In the genomic region with DNA sequence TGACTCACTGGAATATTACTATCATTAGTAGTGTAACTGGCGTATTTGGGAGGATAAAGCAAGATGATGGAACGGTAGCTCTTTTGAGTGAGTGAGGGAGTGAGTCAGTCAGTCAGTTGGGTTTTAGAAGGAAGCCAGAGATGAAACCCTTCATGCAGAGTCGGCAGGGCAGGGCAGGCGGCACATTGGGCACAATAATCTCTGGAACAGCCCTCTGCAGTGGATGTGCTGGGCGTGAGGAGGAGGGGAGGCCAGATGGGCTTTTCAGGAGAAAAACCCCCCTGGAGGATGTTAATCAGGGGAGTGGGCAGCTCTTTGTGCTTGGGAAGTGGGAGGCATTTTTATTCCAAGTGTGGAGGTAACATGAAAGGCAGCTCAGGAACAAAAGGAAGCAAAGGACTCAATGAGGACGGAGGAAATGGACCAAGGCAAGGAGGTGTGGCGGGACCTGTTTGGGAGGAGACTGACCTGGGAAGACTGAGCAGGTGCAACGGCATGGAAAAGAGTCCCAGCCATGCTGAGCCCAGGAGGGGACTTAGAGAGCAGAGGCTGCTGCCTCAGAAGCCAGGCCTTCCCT, we compare ENCODE assay signal across 22 cellular contexts.
DNase-seq lines count a peak whose midpoint lies in the region; ATAC-seq and TF ChIP-seq lines count a peak whose summit lies in the region.
"Had no signal": no experiment of that assay in that cellular context is flagged by ENCODE, and none has a peak within 500 bp of the region (broad histone marks: within the 10 kb centered on the region; RNA-seq: fewer than 3 reads in every experiment).

No MANE protein-coding gene starts in this region.

- peaks cover 71% of the 10 kb centered on the region for H3K4me1 Mint-ChIP-seq in stimulated activated memory B cell treated with anti-CD40 and anti-IgM and Interleukin-4, amounts not matched to agents 10 μg/mL and 1 μg/mL and 100 μg/mL, for 72 hours
- peaks cover 16% of the 10 kb centered on the region for H3K4me1 Mint-ChIP-seq in activated CD4-positive, alpha-beta memory T cell treated with anti-CD3 and anti-CD28 coated beads for 36 hours (ENCODE audit: low read depth)

- no peak for TF ChIP-seq POLR2A in stomach (IDR thresholded peaks at IDR 0.05)

- peak overlapping the region; percentile 79 for H3K27ac Mint-ChIP-seq in stimulated activated memory B cell treated with anti-CD40 and anti-IgM and Interleukin-4, amounts not matched to agents 10 μg/mL and 1 μg/mL and 100 μg/mL, for 72 hours
- H3K27ac Mint-ChIP-seq in activated CD4-positive, alpha-beta memory T cell treated with anti-CD3 and anti-CD28 coated beads for 36 hours: no peak overlapping the region

- peaks cover 2% of the 10 kb centered on the region for H3K27me3 ChIP-seq in NT2/D1 (ENCODE audit: insufficient read depth, insufficient read length)
- H3K27me3 ChIP-seq in stomach: no peaks in the 10 kb centered on the region

- no peaks in the 10 kb centered on the region for H3K27me3 Mint-ChIP-seq in stimulated activated memory B cell treated with anti-CD40 and anti-IgM and Interleukin-4, amounts not matched to agents 10 μg/mL and 1 μg/mL and 100 μg/mL, for 72 hours
- peaks cover 7% of the 10 kb centered on the region for H3K27me3 Mint-ChIP-seq in activated CD4-positive, alpha-beta memory T cell treated with anti-CD3 and anti-CD28 coated beads for 36 hours

- no peak overlapping the region for H3K4me3 Mint-ChIP-seq in stimulated activated memory B cell treated with anti-CD40 and anti-IgM and Interleukin-4, amounts not matched to agents 10 μg/mL and 1 μg/mL and 100 μg/mL, for 72 hours
- no peak overlapping the region for H3K4me3 Mint-ChIP-seq in activated CD4-positive, alpha-beta memory T cell treated with anti-CD3 and anti-CD28 coated beads for 36 hours
- H3K4me3 Mint-ChIP-seq: natural killer cell had no signal

- intact Hi-C loops in activated CD4-positive, alpha-beta memory T cell treated with anti-CD3 and anti-CD28 coated beads for 36 hours (cut with micrococcal nuclease): no loop called here
- intact Hi-C loops in stomach (cut with DNase I; ENCODE audit: low total_unique reads): no loop called here

- H3K9ac ChIP-seq in NT2/D1 (ENCODE audit: insufficient read length, low read depth): no peak overlapping the region

- CTCF ChIA-PET in activated CD4-positive, alpha-beta memory T cell treated with anti-CD3 and anti-CD28 coated beads for 36 hours (lab: Charles Lee): no interaction called here

- H3K36me3 Mint-ChIP-seq in stimulated activated memory B cell treated with anti-CD40 and anti-IgM and Interleukin-4, amounts not matched to agents 10 μg/mL and 1 μg/mL and 100 μg/mL, for 72 hours: peaks cover 26% of the 10 kb centered on the region
- peaks cover 2% of the 10 kb centered on the region for H3K36me3 Mint-ChIP-seq in activated CD4-positive, alpha-beta memory T cell treated with anti-CD3 and anti-CD28 coated beads for 36 hours
- H3K36me3 Mint-ChIP-seq: natural killer cell had no signal

- no peak for TF ChIP-seq CTCF in stomach (IDR thresholded peaks at IDR 0.05)

- POLR2A ChIA-PET in activated CD4-positive, alpha-beta memory T cell treated with anti-CD3 and anti-CD28 coated beads for 36 hours (lab: Charles Lee): no interaction called here

- H3K4me3 ChIP-seq in NT2/D1 (ENCODE audit: insufficient read length, low read depth): no peak overlapping the region
- H3K4me3 ChIP-seq in stomach: no peak overlapping the region
- H3K4me3 ChIP-seq: A549, lower lobe of right lung, psoas muscle, SK-N-MC had no signal

- H3K9me3 ChIP-seq in NT2/D1 (ENCODE audit: insufficient read depth, low read length): peaks cover 23% of the 10 kb centered on the region; the same call in 1 of the 2 replicates
- no peaks in the 10 kb centered on the region for H3K9me3 ChIP-seq in stomach
- H3K9me3 ChIP-seq: A549, lower lobe of right lung, psoas muscle had no signal

- H3K36me3 ChIP-seq in NT2/D1 (ENCODE audit: insufficient read depth, insufficient read length, low read length) (no peaks in the 10 kb centered on the region), stomach (no peaks in the 10 kb centered on the region)
- H3K36me3 ChIP-seq: lower lobe of right lung had no signal

- WGBS in stomach, 5 donors: 81 to 89% (median 89%) methylated on average over 8 of the region's 8 CpGs

- DNase-seq in NCI-H82 (lab: John Stamatoyannopoulos, UW) (peak; percentile 15), NCI-H82 treated with DMSO at 0.1 percent for 48 hours (lab: John Stamatoyannopoulos, UW; ENCODE audit: unreplicated experiment) (no peak), NT2/D1 (ENCODE audit: low read depth, low spot score) (peak; percentile 85), iPS DF 4.7 (ENCODE audit: extremely low read depth, low spot score) (peak; percentile 98), stomach (no peak)
- no peak for DNase-seq in activated CD4-positive, alpha-beta T cell treated with anti-CD3 and anti-CD28 coated beads, Interleukin-2, amount 50 U/mL, for 4 hours
- DNase-seq in activated CD4-positive, alpha-beta memory T cell treated with anti-CD3 and anti-CD28 coated beads for 36 hours: no peak
- DNase-seq: C1 segment of cervical spinal cord; DMS153; effector CD4-positive, alpha-beta T cell; KBM-7; lower lobe of right lung; natural killer cell; NCI-H1092; NCI-H2227 treated with DMSO at 0.1 percent for 48 hours; OCI-M1; psoas muscle; stimulated activated CD4-positive, alpha-beta T cell treated with anti-CD3 and anti-CD28 coated beads, Interleukin-12 subunit alpha, Interleukin-12 subunit beta, amount 100 ng/mL, for 4 hours; stimulated activated naive CD4-positive, alpha-beta T cell treated with Interleukin-2 at 50 U/mL for 16 hours had no signal

- no peaks in the 10 kb centered on the region for H3K9me3 Mint-ChIP-seq in stimulated activated memory B cell treated with anti-CD40 and anti-IgM and Interleukin-4, amounts not matched to agents 10 μg/mL and 1 μg/mL and 100 μg/mL, for 72 hours
- H3K9me3 Mint-ChIP-seq in activated CD4-positive, alpha-beta memory T cell treated with anti-CD3 and anti-CD28 coated beads for 36 hours: no peaks in the 10 kb centered on the region

- H3K4me1 ChIP-seq in NT2/D1 (ENCODE audit: insufficient read depth, insufficient read length) (peaks cover 15% of the 10 kb centered on the region), stomach (peaks cover 9 to 13% (median 11%) of the 10 kb centered on the region in 4 donors)
- H3K4me1 ChIP-seq: A549 had no signal

- no peak for ATAC-seq in stimulated activated memory B cell treated with anti-CD40 and anti-IgM and Interleukin-4, amounts not matched to agents 10 μg/mL and 1 μg/mL and 100 μg/mL, for 72 hours
- ATAC-seq: A549, lower lobe of right lung, natural killer cell, psoas muscle had no signal

- no peak overlapping the region for H3K27ac ChIP-seq in stomach
- H3K27ac ChIP-seq: A549, lower lobe of right lung, psoas muscle, SK-N-MC had no signal

- TF ChIP-seq EP300 in stomach (IDR thresholded peaks at IDR 0.05): no peak

Comparison
In these comparisons a context has a peak if more than half of its experiments do, and no peak if none do; other contexts are left out.
1. DNase-seq: peak in NCI-H82 (single experiment), NT2/D1 (single experiment) and iPS DF 4.7 (single experiment); none in NCI-H82 treated with DMSO at 0.1 percent for 48 hours (single experiment), activated CD4-positive, alpha-beta T cell treated with anti-CD3 and anti-CD28 coated beads, Interleukin-2, amount 50 U/mL, for 4 hours (0 of 2), activated CD4-positive, alpha-beta memory T cell treated with anti-CD3 and anti-CD28 coated beads for 36 hours (single experiment) and stomach (single experiment).